In the genomic region with DNA sequence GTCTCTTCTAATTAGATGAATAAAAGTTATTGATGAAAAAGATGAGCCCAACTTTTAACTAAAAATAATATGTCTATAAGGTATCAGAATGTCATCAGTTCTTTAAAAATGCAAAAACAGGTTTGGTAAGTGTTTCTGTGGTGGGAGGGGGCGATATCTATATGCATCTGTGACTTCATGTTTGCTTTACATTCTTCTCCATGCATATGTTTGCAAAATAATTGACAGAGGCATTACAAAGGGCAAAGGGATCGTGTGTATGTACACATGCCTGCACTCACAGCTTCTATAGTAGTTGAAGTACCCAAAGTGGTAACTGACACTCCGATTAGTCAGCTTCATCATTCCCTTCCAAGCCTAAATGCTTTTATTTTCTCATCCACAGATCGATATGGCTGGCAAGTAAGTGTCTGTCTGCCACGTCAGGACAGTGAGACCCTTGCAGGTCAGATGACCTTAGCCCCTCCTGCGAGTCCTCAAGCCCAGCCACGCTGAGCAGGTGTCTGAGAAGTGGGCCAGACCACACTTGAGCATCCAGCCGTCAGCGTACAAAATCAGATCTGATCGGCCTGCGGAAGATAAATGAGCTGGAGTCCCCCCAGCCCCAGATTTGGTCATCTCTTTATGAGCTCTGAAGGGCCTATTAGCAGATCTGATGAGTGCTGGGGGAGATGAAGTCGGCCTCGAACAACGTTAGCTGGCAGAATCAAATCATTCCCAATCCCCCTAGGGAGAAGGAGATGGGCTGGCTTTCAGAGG, we compare ENCODE assay signal across 18 cellular contexts.
DNase-seq lines count a peak whose midpoint lies in the region; ATAC-seq, FAIRE-seq and TF ChIP-seq lines count a peak whose summit lies in the region.
"Had no signal": no experiment of that assay in that cellular context is flagged by ENCODE, and none has a peak within 500 bp of the region (broad histone marks: within the 10 kb centered on the region; RNA-seq: fewer than 3 reads in every experiment).

No MANE protein-coding gene starts in this region.

- no peak for ATAC-seq in HG03039 (IDR thresholded peaks at IDR 0.05; ENCODE audit: unreplicated experiment)

- no peaks in the 10 kb centered on the region for H3K36me3 ChIP-seq in bronchial epithelial cell (ENCODE audit: control insufficient read depth, insufficient read depth, low read length)
- no peaks in the 10 kb centered on the region for H3K36me3 ChIP-seq in left ventricle myocardium inferior
- H3K36me3 ChIP-seq: BLaER1, SJCRH30 had no signal

- intact Hi-C loops in left ventricle myocardium inferior (cut with micrococcal nuclease) = no loop called here
- intact Hi-C loops in dorsolateral prefrontal cortex (cut with DNase I) = no loop called here

- no peak for TF ChIP-seq CTCF in bronchial epithelial cell (IDR thresholded peaks at IDR 0.05; ENCODE audit: insufficient read depth, low read length, severe bottlenecking)
- TF ChIP-seq CTCF in left ventricle myocardium inferior (IDR thresholded peaks at IDR 0.05; ENCODE audit: borderline replicate concordance) = no peak
- TF ChIP-seq CTCF in dorsolateral prefrontal cortex (IDR thresholded peaks at IDR 0.05 in 54 of 56, conservative IDR thresholded peaks at IDR 0.05 in 2 of 56; ENCODE audit: low read depth in 1 of 56, partially characterized antibody in 56 of 56) = no peak

- H3K4me1 ChIP-seq in left ventricle myocardium inferior = no peaks in the 10 kb centered on the region
- H3K4me1 ChIP-seq: BLaER1, SJCRH30 had no signal

- H3K27ac ChIP-seq in left ventricle myocardium inferior (replicated peaks) = no peak overlapping the region
- no peak overlapping the region for H3K27ac ChIP-seq in dorsolateral prefrontal cortex
- H3K27ac ChIP-seq: 22Rv1, BLaER1, SJCRH30 had no signal

- no peaks in the 10 kb centered on the region for H3K9me3 ChIP-seq in left ventricle myocardium inferior (replicated peaks)
- H3K9me3 ChIP-seq: BLaER1, SJCRH30 had no signal

- no peak overlapping the region for H3K4me3 ChIP-seq in bronchial epithelial cell (ENCODE audit: low read depth, low read length)
- H3K4me3 ChIP-seq in left ventricle myocardium inferior = no peak overlapping the region
- no peak overlapping the region for H3K4me3 ChIP-seq in dorsolateral prefrontal cortex
- H3K4me3 ChIP-seq: BLaER1, SJCRH30 had no signal

- no peaks in the 10 kb centered on the region for H3K27me3 ChIP-seq in bronchial epithelial cell (ENCODE audit: control insufficient read depth, insufficient read depth, low read length)
- H3K27me3 ChIP-seq in left ventricle myocardium inferior (ENCODE audit: low read depth) = peaks cover 5% of the 10 kb centered on the region
- H3K27me3 ChIP-seq in dorsolateral prefrontal cortex = no peaks in the 10 kb centered on the region
- H3K27me3 ChIP-seq: BLaER1 had no signal

- peak; percentile 38 for DNase-seq in DMS153 (lab: John Stamatoyannopoulos, UW)
- no peak for DNase-seq in DMS153 treated with DMSO at 0.1 percent for 48 hours (lab: John Stamatoyannopoulos, UW; ENCODE audit: unreplicated experiment)
- DNase-seq in NCI-H1092 (lab: John Stamatoyannopoulos, UW) = peak; percentile 77
- peak; percentile 75 for DNase-seq in NCI-H345 treated with DMSO at 0.1 percent for 48 hours (lab: John Stamatoyannopoulos, UW; ENCODE audit: unreplicated experiment)
- DNase-seq in bronchial epithelial cell (ENCODE audit: low read depth) = no peak
- no peak for DNase-seq in left ventricle myocardium inferior
- no peak for DNase-seq in dorsolateral prefrontal cortex
- DNase-seq: DMS 273 treated with DMSO at 0.1 percent for 48 hours; HCEC 1CT; NCI-H1694; NCI-H226; NK-92 treated with Interleukin-12 subunit alpha and Interleukin-12 subunit beta, amount 100 ng/mL, for 24 hours; OCI-M1; RPMI8226; SJCRH30 had no signal

- FAIRE-seq in bronchial epithelial cell (lab: Jason Lieb, UNC) = peak; percentile 23

Comparison
In these comparisons a context has a peak if more than half of its experiments do, and no peak if none do; other contexts are left out.
1. DNase-seq: peak in DMS153 (single experiment), NCI-H1092 (single experiment) and NCI-H345 treated with DMSO at 0.1 percent for 48 hours (single experiment); none in DMS153 treated with DMSO at 0.1 percent for 48 hours (single experiment), bronchial epithelial cell (single experiment), left ventricle myocardium inferior (single experiment) and dorsolateral prefrontal cortex (0 of 10).